Comparison of ENCODE assay signal across 14 cellular contexts in genomic region chr7:155685070-155685790, GRCh38. TPM values are rescaled to one million over a fixed set of nuclear protein-coding genes. Genes with fewer than 3 reads are reported as not detected.
DNase-seq lines count a peak whose midpoint lies in the region; ATAC-seq, FAIRE-seq and TF ChIP-seq lines count a peak whose summit lies in the region.
"Had no signal": no experiment of that assay in that cellular context is flagged by ENCODE, and none has a peak within 500 bp of the region (broad histone marks: within the 10 kb centered on the region; RNA-seq: fewer than 3 reads in every experiment).

No MANE protein-coding gene starts in this region.

- H3K9me3 Mint-ChIP-seq in T-helper 2 cell treated with Interferon-gamma antibody and Interleukin-4, amounts not matched to agents 5 μg/mL and 100 μg/mL, for 36 hours: no peaks in the 10 kb centered on the region
- H3K9me3 Mint-ChIP-seq in naive thymus-derived CD4-positive, alpha-beta T cell: peaks cover 0 to 6% (median 3%) of the 10 kb centered on the region in 11 donors

- H3K4me1 Mint-ChIP-seq in T-helper 2 cell treated with Interferon-gamma antibody and Interleukin-4, amounts not matched to agents 5 μg/mL and 100 μg/mL, for 36 hours (ENCODE audit: low read depth): peaks cover 32% of the 10 kb centered on the region
- peaks cover 32 to 83% (median 78%) of the 10 kb centered on the region in 7 donors for H3K4me1 Mint-ChIP-seq in naive thymus-derived CD4-positive, alpha-beta T cell

- CTCF ChIA-PET in naive thymus-derived CD4-positive, alpha-beta T cell (lab: Charles Lee): no interaction called here

- no peaks in the 10 kb centered on the region for H3K27me3 ChIP-seq in naive thymus-derived CD4-positive, alpha-beta T cell (ENCODE audit: control insufficient read depth in 2 of 2, insufficient read depth in 2 of 2, low read length in 2 of 2)
- H3K27me3 ChIP-seq: brain microvascular endothelial cell, foreskin keratinocyte had no signal

- H3K9me3 ChIP-seq in naive thymus-derived CD4-positive, alpha-beta T cell (ENCODE audit: control insufficient read depth in 2 of 3, low read length in 3 of 3): no peaks in the 10 kb centered on the region
- H3K9me3 ChIP-seq: left ventricle myocardium inferior had no signal

- no peak overlapping the region for H3K4me3 ChIP-seq in naive thymus-derived CD4-positive, alpha-beta T cell (ENCODE audit: low read length)
- H3K4me3 ChIP-seq: left ventricle myocardium inferior, PC-9 had no signal

- ATAC-seq in HG02678 (IDR thresholded peaks at IDR 0.05; ENCODE audit: unreplicated experiment): peak; percentile 88
- peak; percentile 48 for ATAC-seq in naive thymus-derived CD4-positive, alpha-beta T cell
- ATAC-seq: foreskin keratinocyte had no signal

- peak overlapping the region; percentile 2 for H3K4me3 Mint-ChIP-seq in T-helper 2 cell treated with Interferon-gamma antibody and Interleukin-4, amounts not matched to agents 5 μg/mL and 100 μg/mL, for 36 hours
- peak overlapping the region; percentile 8 to 68 (median 45) for H3K4me3 Mint-ChIP-seq in naive thymus-derived CD4-positive, alpha-beta T cell
- H3K4me3 Mint-ChIP-seq: activated B cell treated with CpG ODN at 0.5 μM for 24 hours had no signal

- H3K4me1 ChIP-seq in naive thymus-derived CD4-positive, alpha-beta T cell (ENCODE audit: control insufficient read depth in 2 of 2, insufficient read depth in 2 of 2, low read length in 2 of 2): no peaks in the 10 kb centered on the region
- H3K4me1 ChIP-seq: foreskin keratinocyte had no signal

- FAIRE-seq in GM19239 (lab: Jason Lieb, UNC) (peak; percentile 68), H54 (lab: Jason Lieb, UNC) (no peak)

- H3K27me3 Mint-ChIP-seq in T-helper 2 cell treated with Interferon-gamma antibody and Interleukin-4, amounts not matched to agents 5 μg/mL and 100 μg/mL, for 36 hours (ENCODE audit: low read depth): no peaks in the 10 kb centered on the region
- H3K27me3 Mint-ChIP-seq in naive thymus-derived CD4-positive, alpha-beta T cell: no peaks in the 10 kb centered on the region
- H3K27me3 Mint-ChIP-seq: activated B cell treated with CpG ODN at 0.5 μM for 24 hours had no signal

- H3K27ac Mint-ChIP-seq in T-helper 2 cell treated with Interferon-gamma antibody and Interleukin-4, amounts not matched to agents 5 μg/mL and 100 μg/mL, for 36 hours: peak overlapping the region; percentile 8
- peak overlapping the region; percentile 1 to 74 (median 19) for H3K27ac Mint-ChIP-seq in naive thymus-derived CD4-positive, alpha-beta T cell
- H3K27ac Mint-ChIP-seq: activated B cell treated with CpG ODN at 0.5 μM for 24 hours had no signal

- peaks cover 65% of the 10 kb centered on the region for H3K36me3 Mint-ChIP-seq in T-helper 2 cell treated with Interferon-gamma antibody and Interleukin-4, amounts not matched to agents 5 μg/mL and 100 μg/mL, for 36 hours (ENCODE audit: low read depth)
- peaks cover 17 to 87% (median 58%) of the 10 kb centered on the region in 5 donors for H3K36me3 Mint-ChIP-seq in naive thymus-derived CD4-positive, alpha-beta T cell

- no peak for TF ChIP-seq POLR2A in H54 (IDR thresholded peaks at IDR 0.05; ENCODE audit: low read depth, low read length)

- peaks cover 5 to 38% (median 5%) of the 10 kb centered on the region in 3 experiments for H3K36me3 ChIP-seq in naive thymus-derived CD4-positive, alpha-beta T cell (ENCODE audit: control insufficient read depth in 2 of 3, insufficient read depth in 3 of 3, low read length in 3 of 3)

- intact Hi-C loops in naive thymus-derived CD4-positive, alpha-beta T cell (cut with micrococcal nuclease): loop anchor here in 1 of 2 donors (2.0 to 10.0 kb wide), 3 partner anchors 40 to 90 kb away; partner anchors contain the start of gene RBM33

- peak overlapping the region; percentile 1 for H3K27ac ChIP-seq in naive thymus-derived CD4-positive, alpha-beta T cell (ENCODE audit: low read depth, low read length)
- H3K27ac ChIP-seq: brain microvascular endothelial cell, foreskin keratinocyte, left ventricle myocardium inferior, PC-9 had no signal

- no peak for DNase-seq in GM19239 (ENCODE audit: insufficient read length, low spot score)
- DNase-seq in T-helper 2 cell treated with Interferon-gamma antibody and Interleukin-4, amounts not matched to agents 5 μg/mL and 100 μg/mL, for 36 hours (ENCODE audit: low spot score): no peak
- peak in 4 of 9 donors; percentile 4 to 16 (median 10) for DNase-seq in naive thymus-derived CD4-positive, alpha-beta T cell
- DNase-seq in AG20443 (ENCODE audit: low spot score): no peak
- no peak for DNase-seq in NCI-H2171 (lab: John Stamatoyannopoulos, UW)
- DNase-seq in H54 (ENCODE audit: insufficient read length, low spot score): no peak
- DNase-seq: activated B cell treated with CpG ODN at 0.5 μM for 24 hours, brain microvascular endothelial cell, foreskin keratinocyte, left ventricle myocardium inferior, NCI-H1694, PC-9, retina had no signal

- POLR2A ChIA-PET in naive thymus-derived CD4-positive, alpha-beta T cell (lab: Charles Lee): no interaction called here

RNA-seq across cellular contexts. Expression of gene RBM33, which starts 40.8 kb away (rescaled TPM):
- 100 to 1,000 TPM in 4 of 5 experiments, 10 to 100 TPM in 1; 90.2 to 177 (median 164) TPM for total RNA-seq in naive thymus-derived CD4-positive, alpha-beta T cell
- 10 to 100 TPM; 43.7 to 78.8 TPM for polyA plus RNA-seq in naive thymus-derived CD4-positive, alpha-beta T cell
